Comparison of ENCODE assay signal across 11 cellular contexts in the genomic region with DNA sequence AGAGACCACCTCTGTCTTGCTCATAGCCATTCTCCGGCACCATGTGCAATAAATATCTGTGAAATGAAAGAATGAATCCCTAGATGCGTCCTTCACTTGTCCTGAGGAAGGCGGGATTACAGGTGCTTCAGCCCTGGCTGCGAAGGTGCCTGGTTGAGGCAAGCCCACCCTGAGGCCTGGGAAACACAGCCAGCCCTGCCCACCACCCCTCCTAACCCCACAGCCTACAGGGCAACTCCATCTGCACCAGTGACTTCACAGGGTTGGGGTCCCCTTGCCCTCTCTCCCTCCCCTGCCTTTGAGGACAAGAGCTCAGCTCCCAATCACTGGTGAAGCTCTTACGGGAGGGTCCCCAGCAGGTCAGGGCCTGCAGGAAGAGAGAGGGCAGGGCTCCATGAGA. TPM values are rescaled to one million over a fixed set of nuclear protein-coding genes. Genes with fewer than 3 reads are reported as not detected.
A peak's percentile ranks its signal among the peaks of the same experiment; 100 is the strongest.
DNase-seq lines count a peak whose midpoint lies in the region; ATAC-seq and TF ChIP-seq lines count a peak whose summit lies in the region.
"Had no signal": no experiment of that assay in that cellular context is flagged by ENCODE, and none has a peak within 500 bp of the region (broad histone marks: within the 10 kb centered on the region; RNA-seq: fewer than 3 reads in every experiment).

No MANE protein-coding gene starts in this region.

- 82% methylated on average over 5 of the region's 5 CpGs for WGBS in urinary bladder

- peaks cover 64% of the 10 kb centered on the region for H3K4me1 ChIP-seq in left ventricle myocardium inferior
- no peaks in the 10 kb centered on the region for H3K4me1 ChIP-seq in urinary bladder (ENCODE audit: insufficient read depth)

- H3K9me3 ChIP-seq in left ventricle myocardium inferior (replicated peaks), result no peaks in the 10 kb centered on the region

- H3K4me3 ChIP-seq in left ventricle myocardium inferior (peak overlapping the region; percentile 14), urinary bladder (ENCODE audit: low read depth, low read length) (no peak overlapping the region)

- no peak for TF ChIP-seq CTCF in left ventricle myocardium inferior (IDR thresholded peaks at IDR 0.05; ENCODE audit: borderline replicate concordance)

- no peaks in the 10 kb centered on the region for H3K9me3 Mint-ChIP-seq in natural killer cell treated with Interleukin-12 subunit alpha and Interleukin-12 subunit beta and Interleukin-15 and Interleukin-18, amount 100 ng/mL, for 72 hours

- no peaks in the 10 kb centered on the region for H3K27me3 Mint-ChIP-seq in natural killer cell treated with Interleukin-12 subunit alpha and Interleukin-12 subunit beta and Interleukin-15 and Interleukin-18, amount 100 ng/mL, for 72 hours

- H3K4me1 Mint-ChIP-seq in natural killer cell treated with Interleukin-12 subunit alpha and Interleukin-12 subunit beta and Interleukin-15 and Interleukin-18, amount 100 ng/mL, for 72 hours (ENCODE audit: low read depth in 2 of 2), result peaks cover 11 to 21% of the 10 kb centered on the region in 2 donors

- H3K36me3 ChIP-seq in left ventricle myocardium inferior, result no peaks in the 10 kb centered on the region
- no peaks in the 10 kb centered on the region for H3K36me3 ChIP-seq in urinary bladder (ENCODE audit: insufficient read depth)

- intact Hi-C loops in left ventricle myocardium inferior (cut with micrococcal nuclease), result no loop called here
- intact Hi-C loops in Right ventricle myocardium inferior (cut with DNase I), result loop anchor here (5.0 kb wide), 1 partner anchor 276 kb away; a partner anchor contains a TSS

- no peak for ATAC-seq in Right ventricle myocardium inferior
- no peak for ATAC-seq in natural killer cell treated with Interleukin-12 subunit alpha and Interleukin-12 subunit beta and Interleukin-15 and Interleukin-18, amount 100 ng/mL, for 72 hours
- no peak for ATAC-seq in HG03565 (IDR thresholded peaks at IDR 0.05; ENCODE audit: unreplicated experiment)
- no peak for ATAC-seq in HG02763 (IDR thresholded peaks at IDR 0.05; ENCODE audit: unreplicated experiment)

- H3K36me3 Mint-ChIP-seq in natural killer cell treated with Interleukin-12 subunit alpha and Interleukin-12 subunit beta and Interleukin-15 and Interleukin-18, amount 100 ng/mL, for 72 hours, result no peaks in the 10 kb centered on the region

- no peaks in the 10 kb centered on the region for H3K27me3 ChIP-seq in left ventricle myocardium inferior (ENCODE audit: low read depth)

- peak overlapping the region; percentile 69 to 86 for H3K27ac Mint-ChIP-seq in natural killer cell treated with Interleukin-12 subunit alpha and Interleukin-12 subunit beta and Interleukin-15 and Interleukin-18, amount 100 ng/mL, for 72 hours

- peak overlapping the region; percentile 58 for H3K4me3 Mint-ChIP-seq in natural killer cell treated with Interleukin-12 subunit alpha and Interleukin-12 subunit beta and Interleukin-15 and Interleukin-18, amount 100 ng/mL, for 72 hours

- no peak for DNase-seq in left ventricle myocardium inferior
- DNase-seq in Right ventricle myocardium inferior (ENCODE audit: missing footprints), result no peak
- DNase-seq in caudate nucleus (lab: John Stamatoyannopoulos, UW), result no peak
- no peak for DNase-seq in natural killer cell treated with Interleukin-12 subunit alpha and Interleukin-12 subunit beta and Interleukin-15 and Interleukin-18, amount 100 ng/mL, for 72 hours (ENCODE audit: low spot score)
- no peak for DNase-seq in D341Med (ENCODE audit: low spot score)
- DNase-seq: effector CD4-positive, alpha-beta T cell; NCI-H2171 had no signal

- H3K27ac ChIP-seq in left ventricle myocardium inferior (replicated peaks) (peak overlapping the region; percentile 74), caudate nucleus (ENCODE audit: low read depth, low read length) (peak overlapping the region; percentile 54), urinary bladder (ENCODE audit: low read depth) (peak overlapping the region; percentile 16)

RNA-seq across cellular contexts. Expression of a gene that starts 17.5 kb away (rescaled TPM):
- total RNA-seq in left ventricle myocardium inferior, result not detected
- total RNA-seq in Right ventricle myocardium inferior, result not detected
- total RNA-seq in natural killer cell treated with Interleukin-12 subunit alpha and Interleukin-12 subunit beta and Interleukin-15 and Interleukin-18, amount 100 ng/mL, for 72 hours, result not detected
- total RNA-seq in urinary bladder, result 9.5 TPM
- not detected for polyA plus RNA-seq in urinary bladder
- polyA plus RNA-seq: BJ had no signal

Comparison
In these comparisons a context has a peak if more than half of its experiments do, and no peak if none do; other contexts are left out.
1. H3K27ac ChIP-seq: peak in every context shown above with its lines; median percentile 74 in left ventricle myocardium inferior; 54 in caudate nucleus; 16 in urinary bladder.
2. RNA of a gene that starts 17.5 kb away (total RNA-seq): 9.5 TPM in urinary bladder (single experiment); not detected in left ventricle myocardium inferior (single experiment), not detected in Right ventricle myocardium inferior (single experiment) and not detected in natural killer cell treated with Interleukin-12 subunit alpha and Interleukin-12 subunit beta and Interleukin-15 and Interleukin-18, amount 100 ng/mL, for 72 hours; every median in the first group is over 10 times any median in the second.